ENCODE assay signal across 22 cellular contexts in the genomic region with DNA sequence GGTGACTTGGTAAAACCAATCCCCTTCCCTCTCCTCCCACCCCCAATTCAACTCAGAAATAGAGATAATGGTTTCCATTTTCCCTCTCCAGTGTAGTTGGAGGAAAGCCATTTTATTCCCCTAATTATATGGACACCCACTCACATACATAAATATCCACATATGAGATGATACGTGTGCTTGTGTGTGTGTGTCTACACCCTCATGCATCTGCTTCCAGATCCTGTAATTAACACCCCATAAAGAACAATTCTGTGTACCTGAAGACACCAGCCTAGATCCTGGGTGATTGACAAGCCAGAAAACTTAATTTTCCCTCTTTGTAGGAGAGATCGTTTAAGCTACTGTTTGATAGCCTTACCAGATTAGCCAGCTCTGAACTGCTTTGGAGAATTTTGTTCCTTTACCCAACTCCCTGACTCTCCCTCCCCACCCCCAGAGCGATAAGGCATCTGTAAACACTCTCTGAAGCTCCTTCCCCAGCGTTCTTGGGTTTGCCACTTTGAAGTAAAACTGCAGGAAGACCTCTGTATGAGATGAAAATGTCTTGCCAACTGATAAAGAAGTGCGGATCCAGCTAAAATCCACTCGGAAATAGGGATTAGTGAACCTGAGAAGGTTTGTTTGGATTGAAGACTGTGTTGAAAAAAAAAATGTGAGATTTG.
DNase-seq lines count a peak whose midpoint lies in the region; FAIRE-seq and TF ChIP-seq lines count a peak whose summit lies in the region.
"Had no signal": no experiment of that assay in that cellular context is flagged by ENCODE, and none has a peak within 500 bp of the region (broad histone marks: within the 10 kb centered on the region; RNA-seq: fewer than 3 reads in every experiment).

No MANE protein-coding gene starts in this region.

- H2BK5ac ChIP-seq in mesendoderm (ENCODE audit: low read length): no peak overlapping the region

- peaks cover 11% of the 10 kb centered on the region; the same call in 1 of the 2 replicates for H3K4me1 ChIP-seq in HEK293 (ENCODE audit: control insufficient read depth, insufficient read depth, low read length)
- peaks cover 1% of the 10 kb centered on the region for H3K4me1 ChIP-seq in mesendoderm (ENCODE audit: control insufficient read depth, low read depth, low read length)
- H3K4me1 ChIP-seq in parathyroid adenoma: peaks cover 41% of the 10 kb centered on the region
- H3K4me1 ChIP-seq in colonic mucosa: no peaks in the 10 kb centered on the region
- H3K4me1 ChIP-seq: HAP-1 had no signal

- no peaks in the 10 kb centered on the region for H3K79me1 ChIP-seq in mesendoderm (ENCODE audit: low read length)

- peak; percentile 24 for DNase-seq in amniotic epithelial cell (ENCODE audit: low read depth)
- DNase-seq in mesendoderm: peak; percentile 46
- DNase-seq in colonic mucosa: no peak
- DNase-seq in anterior cingulate cortex (lab: John Stamatoyannopoulos, UW): no peak
- DNase-seq in GM12892 (ENCODE audit: insufficient read length): no peak
- DNase-seq: CD4-positive, alpha-beta memory T cell; DMS53; EL; MM.1S; NCI-H1092; NCI-H1436 treated with DMSO at 0.1 percent for 48 hours; NCI-H2029; NCI-H446 treated with DMSO at 0.1 percent for 48 hours; NCI-H774; OCI-M1; Right ventricle myocardium superior had no signal

- H2BK120ac ChIP-seq in mesendoderm (ENCODE audit: low read depth, low read length): no peak overlapping the region

- intact Hi-C loops in colonic mucosa (cut with DNase I): no loop called here

- no peak for TF ChIP-seq CTCF in HEK293 (tag by site-specific recombination; IDR thresholded peaks at IDR 0.05)
- no peak for TF ChIP-seq CTCF in parathyroid adenoma (IDR thresholded peaks at IDR 0.05)
- TF ChIP-seq CTCF in colonic mucosa (IDR thresholded peaks at IDR 0.05): no peak

- no peak overlapping the region for H2AK5ac ChIP-seq in mesendoderm (ENCODE audit: low read length)

- H4K8ac ChIP-seq in mesendoderm (ENCODE audit: low read depth, low read length): no peak overlapping the region

- CTCF ChIA-PET in HEK293 (lab: Yijun Ruan, JAX): interaction anchor here (0.5 to 1.9 kb wide), 3 partner anchors 18 to 472 kb away, joined by 3 to 9 read pairs (median 3); no protein-coding TSS in a partner anchor

- no peak overlapping the region for H3K4me3 ChIP-seq in HEK293 (ENCODE audit: low read depth, low read length)
- H3K4me3 ChIP-seq in mesendoderm (ENCODE audit: low read length): no peak overlapping the region
- H3K4me3 ChIP-seq in parathyroid adenoma (ENCODE audit: low read depth, low read length): no peak overlapping the region
- H3K4me3 ChIP-seq in colonic mucosa: no peak overlapping the region
- H3K4me3 ChIP-seq: GM12878, HAP-1 had no signal

- no peak overlapping the region for H3K18ac ChIP-seq in mesendoderm (ENCODE audit: low read length)

- H3K9me3 ChIP-seq in HEK293 (ENCODE audit: control insufficient read depth, insufficient read depth, low read depth, low read length) (no peaks in the 10 kb centered on the region), parathyroid adenoma (ENCODE audit: control insufficient read depth, low read length) (no peaks in the 10 kb centered on the region), colonic mucosa (no peaks in the 10 kb centered on the region)
- H3K9me3 ChIP-seq: HAP-1 had no signal

- peak overlapping the region; percentile 62 for H2AFZ ChIP-seq in parathyroid adenoma

- H3K56ac ChIP-seq in mesendoderm (ENCODE audit: low read length): no peak overlapping the region

- POLR2A ChIA-PET in HEK293 (lab: Yijun Ruan, JAX): no interaction called here

- no peaks in the 10 kb centered on the region for H3K36me3 ChIP-seq in HEK293 (ENCODE audit: control insufficient read depth in 2 of 2, insufficient read depth in 1 of 2, low read length in 2 of 2)
- no peaks in the 10 kb centered on the region for H3K36me3 ChIP-seq in mesendoderm (ENCODE audit: control insufficient read depth, insufficient read depth, low read length)
- H3K36me3 ChIP-seq in parathyroid adenoma (ENCODE audit: control insufficient read depth, insufficient read depth, low read length): no peaks in the 10 kb centered on the region
- H3K36me3 ChIP-seq in colonic mucosa: no peaks in the 10 kb centered on the region
- H3K36me3 ChIP-seq: HAP-1 had no signal

- H3K27ac ChIP-seq in HEK293 (ENCODE audit: extremely low read depth, low read depth, low read length): no peak overlapping the region
- no peak overlapping the region for H3K27ac ChIP-seq in mesendoderm (ENCODE audit: low read depth, low read length)
- H3K27ac ChIP-seq in parathyroid adenoma: peak overlapping the region; percentile 85
- H3K27ac ChIP-seq in colonic mucosa: no peak overlapping the region

- no CpG with 5 or more reads among the region's 6 CpGs for WGBS in mesendoderm (ENCODE audit: extremely low coverage, insufficient coverage, low lambda C conversion rate)

- H2BK15ac ChIP-seq in mesendoderm (replicated peaks; ENCODE audit: low read depth): no peak overlapping the region

- H3K79me2 ChIP-seq in mesendoderm (ENCODE audit: control insufficient read depth, insufficient read depth, low read length) (no peaks in the 10 kb centered on the region), parathyroid adenoma (no peaks in the 10 kb centered on the region)

- H3K4me2 ChIP-seq in mesendoderm (ENCODE audit: low read length) (no peak overlapping the region), parathyroid adenoma (ENCODE audit: low read length) (peak overlapping the region; percentile 55)

- no peak overlapping the region for H3K4ac ChIP-seq in mesendoderm (ENCODE audit: low read depth, low read length)

- no peak for TF ChIP-seq POLR2A in GM12892 (IDR thresholded peaks at IDR 0.05; ENCODE audit: low read depth, low read length)

- no peak overlapping the region for H4K5ac ChIP-seq in mesendoderm (ENCODE audit: low read length)

- H3K27me3 ChIP-seq in mesendoderm (ENCODE audit: insufficient read depth, low read length, poor library complexity) (no peaks in the 10 kb centered on the region), parathyroid adenoma (ENCODE audit: control insufficient read depth, insufficient read depth, low read length) (no peaks in the 10 kb centered on the region), colonic mucosa (no peaks in the 10 kb centered on the region)

- H3K9ac ChIP-seq in mesendoderm (ENCODE audit: low read length) (no peak overlapping the region), parathyroid adenoma (no peak overlapping the region), colonic mucosa (ENCODE audit: low read depth in 2 of 2, low read length in 2 of 2) (no peak overlapping the region)

- no peak overlapping the region for H3K23ac ChIP-seq in mesendoderm (ENCODE audit: low read length)

- FAIRE-seq in GM12892 (lab: Jason Lieb, UNC): no peak
- FAIRE-seq: A204.1, GM12878, GM18507 had no signal

TF ChIP-seq in HEK293, 187 proteins besides CTCF, POLR2A, EP300 and RAD21:
- peak; percentile 72 for TF ChIP-seq ZFHX2 (tag by site-specific recombination; conservative IDR thresholded peaks at IDR 0.05)
- no peak for TF ChIP-seq ZNF391 (tag by site-specific recombination; IDR thresholded peaks at IDR 0.05; ENCODE audit: borderline replicate concordance, low read depth)
- TF ChIP-seq SP7 (tag by site-specific recombination; IDR thresholded peaks at IDR 0.05): peak; percentile 93
- peak; percentile 52; the same call in 1 of the 2 replicates for TF ChIP-seq TCF7L2 (IDR thresholded peaks at IDR 0.05; ENCODE audit: borderline replicate concordance, low read depth, low read length)
- TF ChIP-seq ZNF558 (tag by site-specific recombination; IDR thresholded peaks at IDR 0.05): no peak
- no peak for TF ChIP-seq ZXDB (tag by site-specific recombination; IDR thresholded peaks at IDR 0.05)

Comparison
In these comparisons a context has a peak if more than half of its experiments do, and no peak if none do; other contexts are left out.
1. DNase-seq: peak in amniotic epithelial cell (single experiment) and mesendoderm (single experiment); none in colonic mucosa (single experiment), anterior cingulate cortex (0 of 58) and GM12892 (single experiment).